Comparison of ENCODE assay signal across 1 cellular context in the genomic region with DNA sequence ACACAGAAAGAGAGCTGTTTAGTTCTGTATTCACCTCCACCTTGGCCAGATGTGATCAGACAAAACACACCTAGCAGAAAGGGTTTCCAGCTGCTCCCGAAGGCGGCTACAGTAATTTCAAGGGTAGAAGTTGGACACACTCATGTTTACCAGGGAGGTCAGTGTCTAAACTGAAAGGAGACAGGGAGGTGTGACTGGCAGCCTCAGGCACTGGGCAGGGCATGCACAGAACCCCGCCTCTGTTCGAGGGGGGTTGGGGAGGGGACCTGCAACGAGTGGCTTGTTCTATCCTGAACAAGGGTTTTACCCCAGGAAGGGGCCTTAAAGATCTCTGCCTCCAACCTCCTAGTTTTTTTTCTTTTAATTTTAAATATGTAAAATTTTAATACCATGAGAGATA.
TF ChIP-seq lines count a peak whose summit lies in the region.

No MANE protein-coding gene starts in this region.

TF ChIP-seq in SK-N-SH treated with all-trans-retinoic acid at 6 μM for 48 hours, 23 proteins besides CTCF, POLR2A, EP300 and RAD21 (continued from another document):
- TF ChIP-seq, protein P1, sequence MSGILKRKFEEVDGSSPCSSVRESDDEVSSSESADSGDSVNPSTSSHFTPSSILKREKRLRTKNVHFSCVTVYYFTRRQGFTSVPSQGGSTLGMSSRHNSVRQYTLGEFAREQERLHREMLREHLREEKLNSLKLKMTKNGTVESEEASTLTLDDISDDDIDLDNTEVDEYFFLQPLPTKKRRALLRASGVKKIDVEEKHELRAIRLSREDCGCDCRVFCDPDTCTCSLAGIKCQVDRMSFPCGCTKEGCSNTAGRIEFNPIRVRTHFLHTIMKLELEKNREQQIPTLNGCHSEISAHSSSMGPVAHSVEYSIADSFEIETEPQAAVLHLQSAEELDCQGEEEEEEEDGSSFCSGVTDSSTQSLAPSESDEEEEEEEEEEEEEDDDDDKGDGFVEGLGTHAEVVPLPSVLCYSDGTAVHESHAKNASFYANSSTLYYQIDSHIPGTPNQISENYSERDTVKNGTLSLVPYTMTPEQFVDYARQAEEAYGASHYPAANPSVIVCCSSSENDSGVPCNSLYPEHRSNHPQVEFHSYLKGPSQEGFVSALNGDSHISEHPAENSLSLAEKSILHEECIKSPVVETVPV (CRISPR knock-in tag; IDR thresholded peaks at IDR 0.05), result no peak
- TF ChIP-seq, protein P2, sequence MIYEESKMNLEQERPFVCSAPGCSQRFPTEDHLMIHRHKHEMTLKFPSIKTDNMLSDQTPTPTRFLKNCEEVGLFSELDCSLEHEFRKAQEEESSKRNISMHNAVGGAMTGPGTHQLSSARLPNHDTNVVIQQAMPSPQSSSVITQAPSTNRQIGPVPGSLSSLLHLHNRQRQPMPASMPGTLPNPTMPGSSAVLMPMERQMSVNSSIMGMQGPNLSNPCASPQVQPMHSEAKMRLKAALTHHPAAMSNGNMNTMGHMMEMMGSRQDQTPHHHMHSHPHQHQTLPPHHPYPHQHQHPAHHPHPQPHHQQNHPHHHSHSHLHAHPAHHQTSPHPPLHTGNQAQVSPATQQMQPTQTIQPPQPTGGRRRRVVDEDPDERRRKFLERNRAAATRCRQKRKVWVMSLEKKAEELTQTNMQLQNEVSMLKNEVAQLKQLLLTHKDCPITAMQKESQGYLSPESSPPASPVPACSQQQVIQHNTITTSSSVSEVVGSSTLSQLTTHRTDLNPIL (CRISPR knock-in tag; IDR thresholded peaks at IDR 0.05; ENCODE audit: low read depth), result no peak
- TF ChIP-seq OSR1 (CRISPR knock-in tag; IDR thresholded peaks at IDR 0.05), result no peak
- no peak for TF ChIP-seq RARB (CRISPR knock-in tag; IDR thresholded peaks at IDR 0.05)
- no peak for TF ChIP-seq ZNF70 (CRISPR knock-in tag; IDR thresholded peaks at IDR 0.05)
